In the genomic region with DNA sequence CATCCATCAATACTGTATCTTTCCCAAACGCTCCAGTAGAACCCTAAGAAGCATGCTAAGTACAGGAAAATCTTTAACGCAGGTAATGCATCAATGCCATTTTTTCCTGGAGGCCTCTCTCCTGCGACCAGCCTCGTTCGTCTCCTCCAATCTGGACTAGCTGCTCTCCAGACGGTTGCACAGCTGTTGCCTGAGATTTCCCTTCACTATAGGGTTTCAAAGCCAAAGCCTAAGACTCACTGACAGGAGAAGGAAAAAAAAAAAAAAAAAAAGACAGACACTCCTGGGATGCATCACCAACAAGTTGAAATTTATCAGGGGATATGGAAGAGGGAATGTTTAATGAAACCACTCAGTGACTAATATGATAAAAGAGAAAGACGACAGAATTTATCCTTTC, we compare ENCODE assay signal across 1 cellular context.
TF ChIP-seq lines count a peak whose summit lies in the region.

No MANE protein-coding gene starts in this region.

TF ChIP-seq in GM23338, 12 proteins besides CTCF, POLR2A, EP300 and RAD21:
- TF ChIP-seq, protein P1, sequence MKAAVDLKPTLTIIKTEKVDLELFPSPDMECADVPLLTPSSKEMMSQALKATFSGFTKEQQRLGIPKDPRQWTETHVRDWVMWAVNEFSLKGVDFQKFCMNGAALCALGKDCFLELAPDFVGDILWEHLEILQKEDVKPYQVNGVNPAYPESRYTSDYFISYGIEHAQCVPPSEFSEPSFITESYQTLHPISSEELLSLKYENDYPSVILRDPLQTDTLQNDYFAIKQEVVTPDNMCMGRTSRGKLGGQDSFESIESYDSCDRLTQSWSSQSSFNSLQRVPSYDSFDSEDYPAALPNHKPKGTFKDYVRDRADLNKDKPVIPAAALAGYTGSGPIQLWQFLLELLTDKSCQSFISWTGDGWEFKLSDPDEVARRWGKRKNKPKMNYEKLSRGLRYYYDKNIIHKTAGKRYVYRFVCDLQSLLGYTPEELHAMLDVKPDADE (IDR thresholded peaks at IDR 0.05), result no peak
- no peak for TF ChIP-seq POLR2AphosphoS5 (IDR thresholded peaks at IDR 0.05; ENCODE audit: low read depth)
- TF ChIP-seq NANOG (IDR thresholded peaks at IDR 0.05; ENCODE audit: borderline replicate concordance), result no peak
- TF ChIP-seq CREB1 (CRISPR knock-in tag; IDR thresholded peaks at IDR 0.05; ENCODE audit: low read depth), result no peak
- TF ChIP-seq STAT1 (IDR thresholded peaks at IDR 0.05; ENCODE audit: unreplicated experiment), result no peak
- TF ChIP-seq, protein P2, sequence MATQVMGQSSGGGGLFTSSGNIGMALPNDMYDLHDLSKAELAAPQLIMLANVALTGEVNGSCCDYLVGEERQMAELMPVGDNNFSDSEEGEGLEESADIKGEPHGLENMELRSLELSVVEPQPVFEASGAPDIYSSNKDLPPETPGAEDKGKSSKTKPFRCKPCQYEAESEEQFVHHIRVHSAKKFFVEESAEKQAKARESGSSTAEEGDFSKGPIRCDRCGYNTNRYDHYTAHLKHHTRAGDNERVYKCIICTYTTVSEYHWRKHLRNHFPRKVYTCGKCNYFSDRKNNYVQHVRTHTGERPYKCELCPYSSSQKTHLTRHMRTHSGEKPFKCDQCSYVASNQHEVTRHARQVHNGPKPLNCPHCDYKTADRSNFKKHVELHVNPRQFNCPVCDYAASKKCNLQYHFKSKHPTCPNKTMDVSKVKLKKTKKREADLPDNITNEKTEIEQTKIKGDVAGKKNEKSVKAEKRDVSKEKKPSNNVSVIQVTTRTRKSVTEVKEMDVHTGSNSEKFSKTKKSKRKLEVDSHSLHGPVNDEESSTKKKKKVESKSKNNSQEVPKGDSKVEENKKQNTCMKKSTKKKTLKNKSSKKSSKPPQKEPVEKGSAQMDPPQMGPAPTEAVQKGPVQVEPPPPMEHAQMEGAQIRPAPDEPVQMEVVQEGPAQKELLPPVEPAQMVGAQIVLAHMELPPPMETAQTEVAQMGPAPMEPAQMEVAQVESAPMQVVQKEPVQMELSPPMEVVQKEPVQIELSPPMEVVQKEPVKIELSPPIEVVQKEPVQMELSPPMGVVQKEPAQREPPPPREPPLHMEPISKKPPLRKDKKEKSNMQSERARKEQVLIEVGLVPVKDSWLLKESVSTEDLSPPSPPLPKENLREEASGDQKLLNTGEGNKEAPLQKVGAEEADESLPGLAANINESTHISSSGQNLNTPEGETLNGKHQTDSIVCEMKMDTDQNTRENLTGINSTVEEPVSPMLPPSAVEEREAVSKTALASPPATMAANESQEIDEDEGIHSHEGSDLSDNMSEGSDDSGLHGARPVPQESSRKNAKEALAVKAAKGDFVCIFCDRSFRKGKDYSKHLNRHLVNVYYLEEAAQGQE (IDR thresholded peaks at IDR 0.05; ENCODE audit: unreplicated experiment), result no peak
